In genomic region chr5:54707841-54708240, GRCh38 we compare ENCODE assay signal across 20 cellular contexts.
DNase-seq lines count a peak whose midpoint lies in the region; ATAC-seq and TF ChIP-seq lines count a peak whose summit lies in the region.
"Had no signal": no experiment of that assay in that cellular context is flagged by ENCODE, and none has a peak within 500 bp of the region (broad histone marks: within the 10 kb centered on the region; RNA-seq: fewer than 3 reads in every experiment).

No MANE protein-coding gene starts in this region.

- H3K36me3 ChIP-seq in heart right ventricle = no peaks in the 10 kb centered on the region
- H3K36me3 ChIP-seq: BLaER1 had no signal

- peaks cover 6 to 43% (median 25%) of the 10 kb centered on the region in 9 donors for H3K4me1 ChIP-seq in heart right ventricle

- CTCF ChIA-PET in T-cell (lab: Charles Lee) = interaction anchor here (0.6 to 1.0 kb wide), 2 partner anchors 9 to 285 kb away, joined by 3 read pairs; no protein-coding TSS in a partner anchor

- H3K9me3 Mint-ChIP-seq in glutamatergic neuron (ENCODE audit: unreplicated experiment) (peaks cover 11% of the 10 kb centered on the region), T-cell (no peaks in the 10 kb centered on the region)
- no peaks in the 10 kb centered on the region for H3K9me3 Mint-ChIP-seq in stimulated activated naive B cell treated with anti-CD40 and anti-IgM and Interleukin-4, amounts not matched to agents 10 μg/mL and 1 μg/mL and 100 μg/mL, for 72 hours
- H3K9me3 Mint-ChIP-seq: CD8-positive, alpha-beta T cell; HFFc6 had no signal

- no peaks in the 10 kb centered on the region for H3K27me3 ChIP-seq in heart right ventricle
- H3K27me3 ChIP-seq: BLaER1 had no signal

- H3K36me3 Mint-ChIP-seq in glutamatergic neuron (ENCODE audit: unreplicated experiment) = peaks cover 8% of the 10 kb centered on the region
- no peaks in the 10 kb centered on the region for H3K36me3 Mint-ChIP-seq in stimulated activated naive B cell treated with anti-CD40 and anti-IgM and Interleukin-4, amounts not matched to agents 10 μg/mL and 1 μg/mL and 100 μg/mL, for 72 hours
- H3K36me3 Mint-ChIP-seq in T-cell = no peaks in the 10 kb centered on the region
- H3K36me3 Mint-ChIP-seq: CD8-positive, alpha-beta T cell had no signal

- 83 to 90% methylated on average over 2 of the region's 2 CpGs for WGBS in heart right ventricle, 2 donors

- no peak overlapping the region for H3K4me3 ChIP-seq in heart right ventricle
- H3K4me3 ChIP-seq: BLaER1, GM12878, GM23338 had no signal

- DNase-seq in COLO829 (ENCODE audit: low spot score) = peak; percentile 70
- DNase-seq in SK-MEL-5 (ENCODE audit: low read depth, low spot score) = peak; percentile 97
- DNase-seq in glutamatergic neuron = no peak
- DNase-seq in stimulated activated naive B cell treated with anti-CD40 and anti-IgM and Interleukin-4, amounts not matched to agents 10 μg/mL and 1 μg/mL and 100 μg/mL, for 72 hours = no peak
- no peak for DNase-seq in heart right ventricle
- no peak for DNase-seq in T-cell
- no peak for DNase-seq in HCEC 1CT
- DNase-seq: CD4-positive, CD25-positive, alpha-beta regulatory T cell; CD8-positive, alpha-beta T cell; DMS 273 treated with DMSO at 0.1 percent for 48 hours; DMS79; EL; GDM1; H9; HFFc6 had no signal

- H3K27ac ChIP-seq in heart right ventricle = no peak overlapping the region
- H3K27ac ChIP-seq: BLaER1, C4-2B had no signal

- ATAC-seq in stimulated activated naive B cell treated with anti-CD40 and anti-IgM and Interleukin-4, amounts not matched to agents 10 μg/mL and 1 μg/mL and 100 μg/mL, for 72 hours (replicated peaks) = no peak
- ATAC-seq in heart right ventricle = no peak
- ATAC-seq in T-cell (replicated peaks in 1 of 4) = no peak
- ATAC-seq: CD8-positive, alpha-beta T cell; GM12878; GM23338 had no signal

- no peak overlapping the region for H3K4me3 Mint-ChIP-seq in glutamatergic neuron (ENCODE audit: unreplicated experiment)
- no peak overlapping the region for H3K4me3 Mint-ChIP-seq in stimulated activated naive B cell treated with anti-CD40 and anti-IgM and Interleukin-4, amounts not matched to agents 10 μg/mL and 1 μg/mL and 100 μg/mL, for 72 hours
- H3K4me3 Mint-ChIP-seq in T-cell = no peak overlapping the region
- H3K4me3 Mint-ChIP-seq: B cell; CD4-positive, CD25-positive, alpha-beta regulatory T cell; CD8-positive, alpha-beta T cell; GM23338; H9; HFFc6 had no signal

- in situ Hi-C loops in SK-MEL-5 (cut with HindIII; ENCODE audit: low pct_unique_long_range_greater_than_20kb, low sequenced_read_pairs) = no loop called here

- TF ChIP-seq CTCF in glutamatergic neuron (IDR thresholded peaks at IDR 0.05; ENCODE audit: partially characterized antibody, unreplicated experiment) = no peak
- no peak for TF ChIP-seq CTCF in heart right ventricle (IDR thresholded peaks at IDR 0.05)

- peak overlapping the region; percentile 62 for H3K27ac Mint-ChIP-seq in glutamatergic neuron (ENCODE audit: unreplicated experiment)
- H3K27ac Mint-ChIP-seq in stimulated activated naive B cell treated with anti-CD40 and anti-IgM and Interleukin-4, amounts not matched to agents 10 μg/mL and 1 μg/mL and 100 μg/mL, for 72 hours = peak overlapping the region; percentile 47
- H3K27ac Mint-ChIP-seq in T-cell = no peak overlapping the region
- H3K27ac Mint-ChIP-seq: B cell; CD4-positive, CD25-positive, alpha-beta regulatory T cell; CD8-positive, alpha-beta T cell; GM23338; H9; HFFc6 had no signal

- peaks cover 5% of the 10 kb centered on the region for H3K27me3 Mint-ChIP-seq in glutamatergic neuron (ENCODE audit: unreplicated experiment)
- no peaks in the 10 kb centered on the region for H3K27me3 Mint-ChIP-seq in stimulated activated naive B cell treated with anti-CD40 and anti-IgM and Interleukin-4, amounts not matched to agents 10 μg/mL and 1 μg/mL and 100 μg/mL, for 72 hours
- no peaks in the 10 kb centered on the region for H3K27me3 Mint-ChIP-seq in T-cell
- H3K27me3 Mint-ChIP-seq: B cell had no signal

- intact Hi-C loops in heart right ventricle (cut with DNase I) = no loop called here

- peaks cover 39% of the 10 kb centered on the region for H3K4me1 Mint-ChIP-seq in glutamatergic neuron (ENCODE audit: low read depth, unreplicated experiment)
- H3K4me1 Mint-ChIP-seq in stimulated activated naive B cell treated with anti-CD40 and anti-IgM and Interleukin-4, amounts not matched to agents 10 μg/mL and 1 μg/mL and 100 μg/mL, for 72 hours = peaks cover 17 to 27% of the 10 kb centered on the region in 2 donors
- H3K4me1 Mint-ChIP-seq in T-cell = peaks cover 0 to 3% (median 0%) of the 10 kb centered on the region in 3 donors

- H3K9me3 ChIP-seq in heart right ventricle = no peaks in the 10 kb centered on the region

- POLR2A ChIA-PET in T-cell (lab: Charles Lee) = no interaction called here

Comparison
In these comparisons a context has a peak if more than half of its experiments do, and no peak if none do; other contexts are left out.
1. DNase-seq: peak in COLO829 (single experiment) and SK-MEL-5 (single experiment); none in glutamatergic neuron (single experiment), stimulated activated naive B cell treated with anti-CD40 and anti-IgM and Interleukin-4, amounts not matched to agents 10 μg/mL and 1 μg/mL and 100 μg/mL, for 72 hours (single experiment), heart right ventricle (0 of 2), T-cell (0 of 34) and HCEC 1CT (single experiment).
2. H3K27ac Mint-ChIP-seq: peak in glutamatergic neuron (single experiment) and stimulated activated naive B cell treated with anti-CD40 and anti-IgM and Interleukin-4, amounts not matched to agents 10 μg/mL and 1 μg/mL and 100 μg/mL, for 72 hours (single experiment); none in T-cell (0 of 2).